30 cellular contexts compared by ENCODE assay signal in genomic region chr13:48260970-48261369, GRCh38.
"Had no signal": no experiment of that assay in that cellular context is flagged by ENCODE, and none has a peak within 500 bp of the region (broad histone marks: within the 10 kb centered on the region; RNA-seq: fewer than 3 reads in every experiment).

No MANE protein-coding gene starts in this region.

- H3K27me3 Mint-ChIP-seq: naive thymus-derived CD4-positive, alpha-beta T cell; natural killer cell treated with Interleukin-12 subunit alpha and Interleukin-12 subunit beta and Interleukin-15 and Interleukin-18, amount 100 ng/mL, for 72 hours; stimulated activated naive CD8-positive, alpha-beta T cell treated with anti-CD3 and anti-CD28 coated beads, Interleukin-15, Interleukin-2, amounts not matched to agents 100 ng/mL and 50 ng/mL, for 24 hours had no signal

- ATAC-seq: left colon; left lung; lower lobe of right lung; mucosa of descending colon; naive thymus-derived CD4-positive, alpha-beta T cell; natural killer cell treated with Interleukin-12 subunit alpha and Interleukin-12 subunit beta and Interleukin-15 and Interleukin-18, amount 100 ng/mL, for 72 hours; pancreas; right cardiac atrium; stimulated activated effector memory CD8-positive, alpha-beta T cell treated with anti-CD3 and anti-CD28 coated beads, Interleukin-12 subunit alpha, Interleukin-12 subunit beta, amount 100 ng/mL, for 72 hours; upper lobe of right lung had no signal

- H3K4me3 ChIP-seq: left lung, lower lobe of right lung, mucosa of descending colon, pancreas, prostate gland, sigmoid colon, spleen, suprapubic skin, thoracic aorta, tibial artery, upper lobe of right lung had no signal

- H3K4me1 ChIP-seq: prostate gland, tibial artery, upper lobe of right lung had no signal

- DNase-seq: hypothalamus; immature natural killer cell; kidney; left colon; left lung; lower lobe of right lung; mammary epithelial cell; midbrain; mucosa of descending colon; naive thymus-derived CD4-positive, alpha-beta T cell; nucleus accumbens; pancreas; posterior cingulate gyrus; retina; right cardiac atrium; sigmoid colon; small intestine; spleen; stimulated activated CD4-positive, alpha-beta T cell treated with anti-CD3 and anti-CD28 coated beads, Interleukin-4, amount 100 ng/mL, for 24 hours; stimulated activated naive CD4-positive, alpha-beta T cell; tibial artery; trophoblast cell; upper lobe of right lung had no signal

- H3K27ac ChIP-seq: left lung, lower lobe of right lung, pancreas, prostate gland, sigmoid colon, spleen, suprapubic skin, thoracic aorta, tibial artery, upper lobe of right lung had no signal

- H3K9me3 ChIP-seq: left lung, lower lobe of right lung, mucosa of descending colon, pancreas, prostate gland, sigmoid colon, spleen, suprapubic skin, thoracic aorta, tibial artery, upper lobe of right lung had no signal

- H3K27me3 ChIP-seq: left lung, pancreas, sigmoid colon, spleen, suprapubic skin, tibial artery, upper lobe of right lung had no signal

- H3K27ac Mint-ChIP-seq: stimulated activated effector memory CD8-positive, alpha-beta T cell treated with anti-CD3 and anti-CD28 coated beads, Interleukin-12 subunit alpha, Interleukin-12 subunit beta, amount 100 ng/mL, for 72 hours had no signal

- H3K9me3 Mint-ChIP-seq: immature natural killer cell; naive thymus-derived CD4-positive, alpha-beta T cell; natural killer cell treated with Interleukin-12 subunit alpha and Interleukin-12 subunit beta and Interleukin-15 and Interleukin-18, amount 100 ng/mL, for 72 hours; stimulated activated effector memory CD8-positive, alpha-beta T cell treated with anti-CD3 and anti-CD28 coated beads, Interleukin-12 subunit alpha, Interleukin-12 subunit beta, amount 100 ng/mL, for 72 hours; stimulated activated naive CD8-positive, alpha-beta T cell treated with anti-CD3 and anti-CD28 coated beads, Interleukin-15, Interleukin-2, amounts not matched to agents 100 ng/mL and 50 ng/mL, for 24 hours had no signal

- FAIRE-seq: urothelium cell line had no signal

- H3K4me3 Mint-ChIP-seq: immature natural killer cell; natural killer cell treated with Interleukin-12 subunit alpha and Interleukin-12 subunit beta and Interleukin-15 and Interleukin-18, amount 100 ng/mL, for 72 hours; stimulated activated effector memory CD8-positive, alpha-beta T cell treated with anti-CD3 and anti-CD28 coated beads, Interleukin-12 subunit alpha, Interleukin-12 subunit beta, amount 100 ng/mL, for 72 hours; stimulated activated naive CD8-positive, alpha-beta T cell treated with anti-CD3 and anti-CD28 coated beads, Interleukin-15, Interleukin-2, amounts not matched to agents 100 ng/mL and 50 ng/mL, for 24 hours had no signal
